Comparison of ENCODE assay signal across 10 cellular contexts in genomic region chr1:235090406-235091069, GRCh38.
DNase-seq lines count a peak whose midpoint lies in the region; ATAC-seq and TF ChIP-seq lines count a peak whose summit lies in the region.
"Had no signal": no experiment of that assay in that cellular context is flagged by ENCODE, and none has a peak within 500 bp of the region (broad histone marks: within the 10 kb centered on the region; RNA-seq: fewer than 3 reads in every experiment).

No MANE protein-coding gene starts in this region.

- CTCF ChIA-PET in HEK293T (lab: Yijun Ruan, JAX): interaction anchor here (1.2 to 2.8 kb wide), 3 partner anchors 14 to 604 kb away, joined by 3 to 9 read pairs (median 7); no protein-coding TSS in a partner anchor

- no peak for TF ChIP-seq CTCF in WERI-Rb-1 (IDR thresholded peaks at IDR 0.05; ENCODE audit: low read depth, low read length)

- no peak overlapping the region for H3K4me3 ChIP-seq in WERI-Rb-1 (ENCODE audit: low read depth, low read length)
- H3K4me3 ChIP-seq: GM12878 had no signal

- no peak for DNase-seq in HEK293T (ENCODE audit: extremely low spot score)
- peak; percentile 14 for DNase-seq in WERI-Rb-1
- DNase-seq in iPS DF 19.7 (ENCODE audit: low read depth, low spot score): peak; percentile 88
- peak; percentile 41 for DNase-seq in pons (ENCODE audit: low spot score)
- no peak for DNase-seq in SIG-M5 (lab: John Stamatoyannopoulos, UW)
- no peak for DNase-seq in stimulated activated naive CD4-positive, alpha-beta T cell treated with Interleukin-2 at 50 U/mL for 16 hours (lab: John Stamatoyannopoulos, UW)

- no peaks in the 10 kb centered on the region for H3K9me3 ChIP-seq in WERI-Rb-1 (ENCODE audit: severe bottlenecking)

- H3K36me3 ChIP-seq in WERI-Rb-1: no peaks in the 10 kb centered on the region

- no peak overlapping the region for H3K27ac ChIP-seq in WERI-Rb-1
- H3K27ac ChIP-seq: KMS-11 had no signal

- no peak for ATAC-seq in GM19397 (IDR thresholded peaks at IDR 0.05; ENCODE audit: unreplicated experiment)
- no peak for ATAC-seq in GM19395 (IDR thresholded peaks at IDR 0.05; ENCODE audit: unreplicated experiment)

- POLR2A ChIA-PET in HEK293T (lab: Yijun Ruan, JAX): interaction anchor here (0.8 to 2.0 kb wide), 4 partner anchors 14 to 613 kb away, joined by 3 to 7 read pairs (median 4); partner anchors contain the start of gene RBM34

- H3K27me3 ChIP-seq in WERI-Rb-1 (ENCODE audit: insufficient read depth, low read depth, severe bottlenecking): no peaks in the 10 kb centered on the region

TF ChIP-seq in HEK293T, 16 proteins besides CTCF, POLR2A, EP300 and RAD21:
- TF ChIP-seq, protein P1, sequence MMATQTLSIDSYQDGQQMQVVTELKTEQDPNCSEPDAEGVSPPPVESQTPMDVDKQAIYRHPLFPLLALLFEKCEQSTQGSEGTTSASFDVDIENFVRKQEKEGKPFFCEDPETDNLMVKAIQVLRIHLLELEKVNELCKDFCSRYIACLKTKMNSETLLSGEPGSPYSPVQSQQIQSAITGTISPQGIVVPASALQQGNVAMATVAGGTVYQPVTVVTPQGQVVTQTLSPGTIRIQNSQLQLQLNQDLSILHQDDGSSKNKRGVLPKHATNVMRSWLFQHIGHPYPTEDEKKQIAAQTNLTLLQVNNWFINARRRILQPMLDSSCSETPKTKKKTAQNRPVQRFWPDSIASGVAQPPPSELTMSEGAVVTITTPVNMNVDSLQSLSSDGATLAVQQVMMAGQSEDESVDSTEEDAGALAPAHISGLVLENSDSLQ (IDR thresholded peaks at IDR 0.05): peak; percentile 89; the same call in 1 of the 2 replicates
- TF ChIP-seq NFRKB (IDR thresholded peaks at IDR 0.05): no peak

Comparison
In these comparisons a context has a peak if more than half of its experiments do, and no peak if none do; other contexts are left out.
1. DNase-seq: peak in WERI-Rb-1 (single experiment), iPS DF 19.7 (single experiment) and pons (single experiment); none in HEK293T (single experiment), SIG-M5 (single experiment) and stimulated activated naive CD4-positive, alpha-beta T cell treated with Interleukin-2 at 50 U/mL for 16 hours (single experiment).